In genomic region chr21:40227111-40227510, GRCh38 we compare ENCODE assay signal across 25 cellular contexts.
"Had no signal": no experiment of that assay in that cellular context is flagged by ENCODE, and none has a peak within 500 bp of the region (broad histone marks: within the 10 kb centered on the region; RNA-seq: fewer than 3 reads in every experiment).

No MANE protein-coding gene starts in this region.

- DNase-seq: naive thymus-derived CD8-positive, alpha-beta T cell; nephron progenitor cell; nucleus accumbens; pancreas; posterior cingulate gyrus; psoas muscle; right cardiac atrium; right lobe of liver; sigmoid colon; spleen; stimulated activated CD4-positive, alpha-beta T cell treated with anti-CD3 and anti-CD28 coated beads, Interleukin-12 subunit alpha, Interleukin-12 subunit beta, amount 100 ng/mL, for 4 hours; stimulated activated CD4-positive, alpha-beta T cell treated with anti-CD3 and anti-CD28 coated beads, Interleukin-1b, Interleukin-23, amount 100 ng/mL, for 48 hours; stimulated activated CD4-positive, alpha-beta T cell treated with anti-CD3 and anti-CD28 coated beads, Interleukin-4, amount 100 ng/mL, for 1 hour; stimulated activated CD4-positive, alpha-beta T cell treated with anti-CD3 and anti-CD28 coated beads, Interleukin-4, amount 100 ng/mL, for 4 hours; stimulated activated CD8-positive, alpha-beta memory T cell treated with anti-CD3 and anti-CD28 coated beads, Interleukin-4, amount 100 ng/mL, for 48 hours; stimulated activated naive CD4-positive, alpha-beta T cell; stimulated activated naive CD8-positive, alpha-beta T cell treated with anti-CD3 and anti-CD28 coated beads, Interleukin-15, amount 100 ng/mL, for 72 hours; stimulated activated naive CD8-positive, alpha-beta T cell treated with anti-CD3 and anti-CD28 coated beads, Interleukin-15, Interleukin-2, amounts not matched to agents 100 U/mL and 50 U/mL, for 24 hours; substantia nigra; testis; tibial artery; transverse colon; upper lobe of left lung had no signal

- ATAC-seq: naive thymus-derived CD8-positive, alpha-beta T cell; natural killer cell treated with Interleukin-12 subunit alpha and Interleukin-12 subunit beta and Interleukin-15 and Interleukin-18, amount 100 ng/mL, for 72 hours; pancreas; psoas muscle; right cardiac atrium; right lobe of liver; stimulated activated memory B cell treated with anti-CD40 and anti-IgM and Interleukin-4, amounts not matched to agents 10 μg/mL and 1 μg/mL and 100 μg/mL, for 72 hours; stimulated activated naive CD8-positive, alpha-beta T cell treated with anti-CD3 and anti-CD28 coated beads, Interleukin-15, amount 100 ng/mL, for 72 hours; stimulated activated naive CD8-positive, alpha-beta T cell treated with anti-CD3 and anti-CD28 coated beads, Interleukin-15, Interleukin-2, amounts not matched to agents 100 U/mL and 50 U/mL, for 24 hours had no signal
